In the genomic region with DNA sequence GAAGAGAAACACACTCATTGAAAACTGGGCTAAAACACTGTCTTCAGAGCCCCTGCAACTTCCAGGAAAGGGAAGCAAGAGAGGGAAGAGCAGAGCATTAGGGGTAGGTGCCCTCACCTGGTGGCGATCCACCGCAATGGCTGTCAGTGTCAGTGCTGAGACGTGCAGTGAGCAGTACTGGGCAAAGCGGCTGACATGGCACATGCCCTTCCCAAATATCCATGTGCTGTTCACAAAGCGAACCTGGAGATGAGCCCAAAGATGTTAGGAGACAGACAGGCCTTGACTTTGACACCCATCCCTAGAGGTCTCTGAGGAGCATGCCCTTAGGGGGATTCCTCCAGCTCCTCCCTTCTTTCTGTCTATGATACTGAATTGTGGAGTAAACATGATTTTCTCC, we compare ENCODE assay signal across 1 cellular context.
TF ChIP-seq lines count a peak whose summit lies in the region.

No MANE protein-coding gene starts in this region.

TF ChIP-seq in HepG2, 621 proteins besides CTCF, POLR2A, EP300 and RAD21:
- TF ChIP-seq ZNF263 (CRISPR knock-in tag; IDR thresholded peaks at IDR 0.05) (no peak), CBX2 (IDR thresholded peaks at IDR 0.05; ENCODE audit: low read depth, low read length) (no peak), CBX2 (CRISPR knock-in tag; IDR thresholded peaks at IDR 0.05; ENCODE audit: low read depth) (no peak), HDAC6 (IDR thresholded peaks at IDR 0.05; ENCODE audit: low read depth, low read length) (no peak), HMGA1 (CRISPR knock-in tag; conservative IDR thresholded peaks at IDR 0.05) (no peak), BRD4 (CRISPR knock-in tag; IDR thresholded peaks at IDR 0.05) (no peak)
- TF ChIP-seq, protein P1, sequence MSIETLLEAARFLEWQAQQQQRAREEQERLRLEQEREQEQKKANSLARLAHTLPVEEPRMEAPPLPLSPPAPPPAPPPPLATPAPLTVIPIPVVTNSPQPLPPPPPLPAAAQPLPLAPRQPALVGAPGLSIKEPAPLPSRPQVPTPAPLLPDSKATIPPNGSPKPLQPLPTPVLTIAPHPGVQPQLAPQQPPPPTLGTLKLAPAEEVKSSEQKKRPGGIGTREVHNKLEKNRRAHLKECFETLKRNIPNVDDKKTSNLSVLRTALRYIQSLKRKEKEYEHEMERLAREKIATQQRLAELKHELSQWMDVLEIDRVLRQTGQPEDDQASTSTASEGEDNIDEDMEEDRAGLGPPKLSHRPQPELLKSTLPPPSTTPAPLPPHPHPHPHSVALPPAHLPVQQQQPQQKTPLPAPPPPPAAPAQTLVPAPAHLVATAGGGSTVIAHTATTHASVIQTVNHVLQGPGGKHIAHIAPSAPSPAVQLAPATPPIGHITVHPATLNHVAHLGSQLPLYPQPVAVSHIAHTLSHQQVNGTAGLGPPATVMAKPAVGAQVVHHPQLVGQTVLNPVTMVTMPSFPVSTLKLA (IDR thresholded peaks at IDR 0.05), result peak; percentile 72
